8 cellular contexts compared by ENCODE assay signal in genomic region chr9:21252727-21253547, GRCh38. TPM values are rescaled to one million over a fixed set of nuclear protein-coding genes. Genes with fewer than 3 reads are reported as not detected.
DNase-seq lines count a peak whose midpoint lies in the region; ATAC-seq and TF ChIP-seq lines count a peak whose summit lies in the region.

No MANE protein-coding gene starts in this region.

- TF ChIP-seq CTCF in GM20000 (IDR thresholded peaks at IDR 0.05; ENCODE audit: extremely low read depth, missing control alignments): peak; percentile 37
- peak; percentile 29 for TF ChIP-seq CTCF in foreskin fibroblast (IDR thresholded peaks at IDR 0.05; ENCODE audit: low read depth, low read length)
- TF ChIP-seq CTCF in osteocyte (IDR thresholded peaks at IDR 0.05): peak; percentile 54

- peak; percentile 25 for DNase-seq in NCI-H1092 treated with DMSO at 0.1 percent for 48 hours (lab: John Stamatoyannopoulos, UW)
- DNase-seq in NCI-H1092 (lab: John Stamatoyannopoulos, UW): no peak
- DNase-seq in GM20000 (ENCODE audit: low spot score): peak; percentile 40
- peak; percentile 12 to 55 for DNase-seq in foreskin fibroblast
- no peak for DNase-seq in osteocyte (ENCODE audit: extremely low spot score, unreplicated experiment)
- DNase-seq in activated effector memory CD4-positive, alpha-beta T cell treated with anti-CD3 and anti-CD28 coated beads, Interleukin-2, amount 50 U/mL, for 16 hours: no peak

- ATAC-seq in HG03558 (IDR thresholded peaks at IDR 0.05; ENCODE audit: extremely low read depth, unreplicated experiment) (peak; percentile 62), SK-N-SH treated with all-trans-retinoic acid at 6 μM for 48 hours (peak; percentile 77)

- H3K36me3 Mint-ChIP-seq in osteocyte (ENCODE audit: unreplicated experiment): no peaks in the 10 kb centered on the region

- peaks cover 4% of the 10 kb centered on the region for H3K4me1 Mint-ChIP-seq in osteocyte (ENCODE audit: unreplicated experiment)

- no peak overlapping the region for H3K27ac Mint-ChIP-seq in osteocyte (ENCODE audit: unreplicated experiment)

- no peak overlapping the region for H3K4me3 ChIP-seq in foreskin fibroblast (ENCODE audit: low read depth in 1 of 2, low read length in 2 of 2)

- peak overlapping the region; percentile 10 for H3K4me3 Mint-ChIP-seq in osteocyte (ENCODE audit: unreplicated experiment)

- no peaks in the 10 kb centered on the region for H3K9me3 Mint-ChIP-seq in osteocyte (ENCODE audit: unreplicated experiment)

- H3K27me3 Mint-ChIP-seq in osteocyte (ENCODE audit: unreplicated experiment): peaks cover 61% of the 10 kb centered on the region

TF ChIP-seq in SK-N-SH treated with all-trans-retinoic acid at 6 μM for 48 hours, 23 proteins besides CTCF, POLR2A, EP300 and RAD21:
- TF ChIP-seq ZFP30 (CRISPR knock-in tag; IDR thresholded peaks at IDR 0.05) (no peak), RARB (CRISPR knock-in tag; IDR thresholded peaks at IDR 0.05) (no peak), ZC3H10 (CRISPR knock-in tag; IDR thresholded peaks at IDR 0.05) (no peak), CREB5 (CRISPR knock-in tag; IDR thresholded peaks at IDR 0.05; ENCODE audit: low read depth) (no peak), BACH2 (CRISPR knock-in tag; IDR thresholded peaks at IDR 0.05; ENCODE audit: borderline replicate concordance) (no peak), ZNF565 (CRISPR knock-in tag; conservative IDR thresholded peaks at IDR 0.05; ENCODE audit: low read depth) (no peak), ESRRG (CRISPR knock-in tag; IDR thresholded peaks at IDR 0.05) (no peak), POU6F1 (CRISPR knock-in tag; IDR thresholded peaks at IDR 0.05; ENCODE audit: borderline replicate concordance, low read depth) (no peak), ZFP3 (CRISPR knock-in tag; IDR thresholded peaks at IDR 0.05) (no peak), TSHZ2 (CRISPR knock-in tag; IDR thresholded peaks at IDR 0.05) (no peak), ARNTL (CRISPR knock-in tag; IDR thresholded peaks at IDR 0.05; ENCODE audit: borderline replicate concordance, low read depth) (no peak), ZNF8 (CRISPR knock-in tag; IDR thresholded peaks at IDR 0.05) (no peak), OSR1 (CRISPR knock-in tag; IDR thresholded peaks at IDR 0.05) (no peak), TOX (CRISPR knock-in tag; IDR thresholded peaks at IDR 0.05; ENCODE audit: borderline replicate concordance) (no peak), SNAI2 (CRISPR knock-in tag; IDR thresholded peaks at IDR 0.05) (no peak), GLIS3 (CRISPR knock-in tag; IDR thresholded peaks at IDR 0.05) (no peak), TCF4 (CRISPR knock-in tag; IDR thresholded peaks at IDR 0.05; ENCODE audit: borderline replicate concordance) (no peak), ISL1 (CRISPR knock-in tag; IDR thresholded peaks at IDR 0.05) (no peak), ZNF70 (CRISPR knock-in tag; IDR thresholded peaks at IDR 0.05) (no peak), PPARA (CRISPR knock-in tag; IDR thresholded peaks at IDR 0.05; ENCODE audit: borderline replicate concordance) (no peak)
TF ChIP-seq in SK-N-SH treated with all-trans-retinoic acid at 6 μM for 48 hours: peak in this region for 0.

RNA-seq across cellular contexts. Expression of gene IFNA14, which starts 13.1 kb away (rescaled TPM):
- not detected in 2 replicates for total RNA-seq in osteocyte

RNA-seq across cellular contexts. Expression of gene IFNA17, which starts 24.9 kb away (rescaled TPM):
- not detected in 2 replicates for total RNA-seq in osteocyte

RNA-seq across cellular contexts. Expression of gene IFNA16, which starts 35.8 kb away (rescaled TPM):
- not detected in 2 replicates for total RNA-seq in osteocyte

RNA-seq across cellular contexts. Expression of gene IFNA10, which starts 46.0 kb away (rescaled TPM):
- not detected in 2 replicates for total RNA-seq in osteocyte

RNA-seq across cellular contexts. Expression of gene IFNA7, which starts 50.9 kb away (rescaled TPM):
- total RNA-seq in osteocyte: not detected in 2 replicates

Comparison
In these comparisons a context has a peak if more than half of its experiments do, and no peak if none do; other contexts are left out.
1. DNase-seq: peak in NCI-H1092 treated with DMSO at 0.1 percent for 48 hours (single experiment), GM20000 (single experiment) and foreskin fibroblast (2 of 2); none in NCI-H1092 (single experiment), osteocyte (single experiment) and activated effector memory CD4-positive, alpha-beta T cell treated with anti-CD3 and anti-CD28 coated beads, Interleukin-2, amount 50 U/mL, for 16 hours (single experiment).
2. Peak in every context shown above with its lines, with median percentiles within 50 percentile points of each other: CTCF ChIP-seq.